ENCODE assay signal across 24 cellular contexts in the genomic region with DNA sequence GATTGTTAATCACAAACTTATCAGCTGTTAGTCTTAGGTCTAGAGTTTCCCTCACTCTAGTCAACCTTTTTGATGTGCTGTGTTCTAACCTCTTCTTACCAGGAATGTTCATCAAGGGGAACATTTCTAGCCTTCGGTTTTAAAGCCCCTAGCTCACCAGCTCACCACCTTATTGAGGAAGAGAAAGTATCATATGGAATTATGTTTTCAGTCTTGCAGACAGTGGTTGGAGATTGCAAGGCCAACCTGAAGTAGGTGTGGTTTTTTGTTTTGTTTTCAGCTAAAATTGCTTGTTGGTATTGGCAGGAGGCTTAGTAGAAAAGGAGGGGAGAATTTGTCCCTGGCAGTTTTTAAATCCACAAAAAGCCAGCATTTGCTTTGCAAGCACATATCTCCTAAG. TPM values are rescaled to one million over a fixed set of nuclear protein-coding genes. Genes with fewer than 3 reads are reported as not detected.
DNase-seq lines count a peak whose midpoint lies in the region; ATAC-seq lines count a peak whose summit lies in the region.
"Had no signal": no experiment of that assay in that cellular context is flagged by ENCODE, and none has a peak within 500 bp of the region (broad histone marks: within the 10 kb centered on the region; RNA-seq: fewer than 3 reads in every experiment).

No MANE protein-coding gene starts in this region.

- peaks cover 13% of the 10 kb centered on the region for H3K4me1 Mint-ChIP-seq in memory B cell

- no peaks in the 10 kb centered on the region for H3K36me3 Mint-ChIP-seq in memory B cell
- H3K36me3 Mint-ChIP-seq: natural killer cell had no signal

- H3K27me3 ChIP-seq in ACC112 (ENCODE audit: insufficient read depth, low read length) (no peaks in the 10 kb centered on the region), SJSA1 (replicated peaks) (no peaks in the 10 kb centered on the region)
- H3K27me3 ChIP-seq: cardiac muscle cell, gastrocnemius medialis, tibial nerve had no signal

- H2AFZ ChIP-seq in ACC112 (ENCODE audit: low read length, unreplicated experiment) = peak overlapping the region; percentile 62

- H3K36me3 ChIP-seq in ACC112 (ENCODE audit: insufficient read depth, low read length) = no peaks in the 10 kb centered on the region
- H3K36me3 ChIP-seq in SJSA1 = no peaks in the 10 kb centered on the region
- H3K36me3 ChIP-seq: cardiac muscle cell, gastrocnemius medialis, tibial nerve had no signal

- no peaks in the 10 kb centered on the region for H3K79me2 ChIP-seq in ACC112 (ENCODE audit: control insufficient read depth, insufficient read depth, low read length, unreplicated experiment)

- H3K4me3 Mint-ChIP-seq in memory B cell = no peak overlapping the region
- H3K4me3 Mint-ChIP-seq: activated CD4-positive, alpha-beta T cell treated with anti-CD3 and anti-CD28 coated beads, Interleukin-2, amount 10 ng/mL, durations not matched to agents 24 days and 14 days; natural killer cell had no signal

- no peaks in the 10 kb centered on the region; the same call in 1 of the 2 replicates for H3K9me3 ChIP-seq in SJSA1 (replicated peaks)
- H3K9me3 ChIP-seq: gastrocnemius medialis, tibial nerve had no signal

- DNase-seq in SJSA1 (ENCODE audit: low read depth in 1 of 2, low spot score in 2 of 2) (no peak), memory B cell (ENCODE audit: low spot score in 2 of 2) (no peak), NCI-H146 (lab: John Stamatoyannopoulos, UW) (no peak), D341Med (ENCODE audit: low spot score) (no peak), activated T-cell treated with anti-CD3 and anti-CD28 coated beads for 4 hours (no peak)
- DNase-seq: activated CD4-positive, alpha-beta T cell treated with anti-CD3 and anti-CD28 coated beads, Interleukin-2, amount 10 ng/mL, durations not matched to agents 24 days and 14 days; amniotic stem cell; dermis blood vessel endothelial cell; gastrocnemius medialis; H7; mesendoderm; natural killer cell; NCI-H1417 treated with DMSO at 0.1 percent for 48 hours; NCI-H524; posterior cingulate gyrus; SHP77; stimulated activated CD4-positive, alpha-beta T cell treated with anti-CD3 and anti-CD28 coated beads, Interleukin-2, amount 100 ng/mL, for 24 hours; stimulated activated naive CD4-positive, alpha-beta T cell treated with Interleukin-2 at 50 U/mL for 16 hours had no signal

- H3K9me3 Mint-ChIP-seq in memory B cell = no peaks in the 10 kb centered on the region
- H3K9me3 Mint-ChIP-seq: natural killer cell had no signal

- H3K4me3 ChIP-seq in ACC112 (ENCODE audit: low read depth, low read length) (no peak overlapping the region), SJSA1 (no peak overlapping the region)
- H3K4me3 ChIP-seq: cardiac muscle cell, gastrocnemius medialis, GM12878, tibial nerve had no signal

- no peak overlapping the region for H3K27ac Mint-ChIP-seq in memory B cell
- H3K27ac Mint-ChIP-seq: activated CD4-positive, alpha-beta T cell treated with anti-CD3 and anti-CD28 coated beads, Interleukin-2, amount 10 ng/mL, durations not matched to agents 24 days and 14 days; natural killer cell had no signal

- H3K4me1 ChIP-seq in ACC112 (ENCODE audit: control insufficient read depth, insufficient read depth, low read length, unreplicated experiment) = peaks cover 54% of the 10 kb centered on the region
- peaks cover 64% of the 10 kb centered on the region for H3K4me1 ChIP-seq in SJSA1 (replicated peaks)
- H3K4me1 ChIP-seq: gastrocnemius medialis, tibial nerve had no signal

- H3K27ac ChIP-seq in ACC112 (ENCODE audit: low read depth, low read length) (no peak overlapping the region), SJSA1 (peak overlapping the region; percentile 35)
- H3K27ac ChIP-seq: cardiac muscle cell, gastrocnemius medialis, tibial nerve had no signal

- H3K27me3 Mint-ChIP-seq in memory B cell = peaks cover 3% of the 10 kb centered on the region

- ATAC-seq in GM21423 (IDR thresholded peaks at IDR 0.05; ENCODE audit: unreplicated experiment) = peak; percentile 56
- ATAC-seq in memory B cell (ENCODE audit: low read depth) = peak; percentile 31
- no peak for ATAC-seq in HG03469 (IDR thresholded peaks at IDR 0.05; ENCODE audit: unreplicated experiment)
- ATAC-seq: gastrocnemius medialis, GM12878, natural killer cell had no signal

RNA-seq across cellular contexts. Expression of a gene that starts 48.4 kb away (rescaled TPM):
- total RNA-seq in SJSA1 (2014; rRNA removed; shearing (Covaris generic)) = 58.4 and 74.8 TPM in 2 replicates
- total RNA-seq: activated CD4-positive, alpha-beta T cell treated with anti-CD3 and anti-CD28 coated beads, Interleukin-2, amount 10 ng/mL, durations not matched to agents 24 days and 14 days had no signal
